In genomic region chr19:16559896-16560295, GRCh38 we compare ENCODE assay signal across 20 cellular contexts.
"Had no signal": no experiment of that assay in that cellular context is flagged by ENCODE, and none has a peak within 500 bp of the region (broad histone marks: within the 10 kb centered on the region; RNA-seq: fewer than 3 reads in every experiment).

No MANE protein-coding gene starts in this region.

- H3K27me3 ChIP-seq: ascending aorta, transverse colon had no signal

- H3K27me3 Mint-ChIP-seq: activated CD4-positive, alpha-beta T cell treated with anti-CD3 and anti-CD28 coated beads, Interleukin-2, amount 10 ng/mL, durations not matched to agents 24 days and 14 days; activated T-helper 17 cell treated with anti-CD3 and anti-CD28 coated beads, Interleukin-2, amount 50 U/mL, for 72 hours had no signal

- H3K4me3 Mint-ChIP-seq: activated CD4-positive, alpha-beta T cell treated with anti-CD3 and anti-CD28 coated beads, Interleukin-2, amount 10 ng/mL, durations not matched to agents 24 days and 14 days; activated T-helper 17 cell treated with anti-CD3 and anti-CD28 coated beads, Interleukin-2, amount 50 U/mL, for 72 hours; immature natural killer cell; nephron; WTC11 had no signal

- H3K4me1 ChIP-seq: ascending aorta, transverse colon had no signal

- H3K9me3 ChIP-seq: ascending aorta, lower lobe of right lung, mucosa of descending colon, psoas muscle, transverse colon had no signal

- H3K4me3 ChIP-seq: ascending aorta, lower lobe of right lung, mucosa of descending colon, psoas muscle, transverse colon had no signal

- H3K27ac Mint-ChIP-seq: activated CD4-positive, alpha-beta T cell treated with anti-CD3 and anti-CD28 coated beads, Interleukin-2, amount 10 ng/mL, durations not matched to agents 24 days and 14 days; activated T-helper 17 cell treated with anti-CD3 and anti-CD28 coated beads, Interleukin-2, amount 50 U/mL, for 72 hours; nephron had no signal

- H3K9me3 Mint-ChIP-seq: activated CD4-positive, alpha-beta T cell treated with anti-CD3 and anti-CD28 coated beads, Interleukin-2, amount 10 ng/mL, durations not matched to agents 24 days and 14 days; activated T-helper 17 cell treated with anti-CD3 and anti-CD28 coated beads, Interleukin-2, amount 50 U/mL, for 72 hours; immature natural killer cell; nephron; WTC11 had no signal

- H3K27ac ChIP-seq: ascending aorta, lower lobe of right lung, psoas muscle, transverse colon had no signal

- ATAC-seq: activated T-helper 17 cell treated with anti-CD3 and anti-CD28 coated beads, Interleukin-2, amount 50 U/mL, for 72 hours; left cardiac atrium; lower lobe of right lung; mucosa of descending colon; psoas muscle; sciatic nerve; WTC11 had no signal

- H3K4me1 Mint-ChIP-seq: WTC11 had no signal

- DNase-seq: activated CD4-positive, alpha-beta T cell treated with anti-CD3 and anti-CD28 coated beads, Interleukin-2, amount 10 ng/mL, durations not matched to agents 24 days and 14 days; caudate nucleus; foreskin fibroblast; glutamatergic neuron; immature natural killer cell; left cardiac atrium; lower lobe of right lung; mucosa of descending colon; occipital lobe; psoas muscle; stimulated activated CD4-positive, alpha-beta T cell treated with anti-CD3 and anti-CD28 coated beads, Interleukin-2, amount 100 ng/mL, for 24 hours; stimulated activated naive CD4-positive, alpha-beta T cell; substantia nigra; SW 1271; transverse colon had no signal
